15 cellular contexts compared by ENCODE assay signal in the genomic region with DNA sequence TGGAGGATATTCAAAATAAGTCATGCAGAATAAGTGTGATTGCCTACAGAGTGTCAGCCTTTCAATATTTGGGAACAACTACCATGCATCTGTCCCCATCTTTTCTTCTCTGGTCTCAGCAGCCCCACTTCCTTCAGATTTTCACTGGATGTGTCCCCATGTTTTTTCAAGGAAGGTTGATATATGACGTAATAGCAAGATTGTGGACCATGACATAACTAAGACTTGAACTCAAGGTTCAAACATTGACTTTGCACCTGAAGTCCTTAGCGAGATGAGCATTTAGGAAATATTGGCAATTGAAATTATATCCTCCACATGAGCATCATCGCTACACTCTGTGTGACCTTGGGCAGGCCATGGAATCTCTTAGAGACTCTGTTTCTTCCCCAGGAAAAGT. TPM values are rescaled to one million over a fixed set of nuclear protein-coding genes. Genes with fewer than 3 reads are reported as not detected.
DNase-seq lines count a peak whose midpoint lies in the region; ATAC-seq and TF ChIP-seq lines count a peak whose summit lies in the region.
"Had no signal": no experiment of that assay in that cellular context is flagged by ENCODE, and none has a peak within 500 bp of the region (broad histone marks: within the 10 kb centered on the region; RNA-seq: fewer than 3 reads in every experiment).

No MANE protein-coding gene starts in this region.

- no peak for DNase-seq in SK-N-SH
- DNase-seq in IMR-90: no peak
- no peak for DNase-seq in osteocyte (ENCODE audit: extremely low spot score, unreplicated experiment)
- DNase-seq in NCI-H146 (lab: John Stamatoyannopoulos, UW): no peak
- no peak for DNase-seq in activated naive CD8-positive, alpha-beta T cell treated with anti-CD3 and anti-CD28 coated beads for 36 hours
- DNase-seq in occipital lobe (lab: John Stamatoyannopoulos, UW): no peak
- DNase-seq: AML-193; Calu3; CD4-positive, alpha-beta T cell; DMS 273 treated with DMSO at 0.1 percent for 48 hours; GOT3; H9 had no signal

- H3K56ac ChIP-seq in IMR-90 (ENCODE audit: extremely low read depth, insufficient read depth, low read length): no peak overlapping the region

- H3K4me2 ChIP-seq in SK-N-SH (peak overlapping the region; percentile 93), IMR-90 (ENCODE audit: low read depth, low read length) (no peak overlapping the region)

- in situ Hi-C loops in IMR-90 (cut with MboI; ENCODE audit: low sequenced_read_pairs): loop anchor here (25.0 kb wide), 2 partner anchors 418 to 593 kb away; a partner anchor contains a TSS

- no peaks in the 10 kb centered on the region for H3K36me3 Mint-ChIP-seq in osteocyte (ENCODE audit: unreplicated experiment)
- H3K36me3 Mint-ChIP-seq in activated naive CD8-positive, alpha-beta T cell treated with anti-CD3 and anti-CD28 coated beads for 36 hours: peaks cover 2% of the 10 kb centered on the region

- H2BK20ac ChIP-seq in IMR-90 (ENCODE audit: low read depth, low read length): no peak overlapping the region

- peaks cover 100% of the 10 kb centered on the region for H3K79me2 ChIP-seq in SK-N-SH (ENCODE audit: insufficient read depth)

- CTCF ChIA-PET in SK-N-SH (lab: Yijun Ruan, JAX) (interaction anchor here (1.0 to 4.3 kb wide), 7 partner anchors 9 to 333 kb away, joined by 3 to 18 read pairs (median 6); no protein-coding TSS in a partner anchor), IMR-90 (lab: Yijun Ruan, JAX) (interaction anchor here (0.9 to 1.9 kb wide), 4 partner anchors 9 to 159 kb away, joined by 3 to 4 read pairs (median 3); no protein-coding TSS in a partner anchor)

- TF ChIP-seq POLR2A in IMR-90 (IDR thresholded peaks at IDR 0.05; ENCODE audit: low read depth, low read length): no peak

- H3K9me2 ChIP-seq in SK-N-SH: no peaks in the 10 kb centered on the region

- H2BK120ac ChIP-seq in IMR-90 (ENCODE audit: low read depth, low read length): no peak overlapping the region

- BruUV-seq in IMR-90 (replicated peaks; lab: Mats Ljungman, UMichigan): no TSS peak

- H3K9ac ChIP-seq in SK-N-SH (no peak overlapping the region), IMR-90 (ENCODE audit: low read depth, low read length) (no peak overlapping the region)
- H3K9ac ChIP-seq: BLaER1 had no signal

- H3K79me1 ChIP-seq in IMR-90 (ENCODE audit: low read depth in 1 of 2, low read length in 2 of 2): peaks cover 14 to 61% of the 10 kb centered on the region in 2 experiments; a peak in 3 of 4 replicates

- TF ChIP-seq RAD21 in SK-N-SH (IDR thresholded peaks at IDR 0.05; ENCODE audit: low read length) (no peak), IMR-90 (IDR thresholded peaks at IDR 0.05; ENCODE audit: low read length) (no peak)

- no peak overlapping the region for H4K5ac ChIP-seq in IMR-90 (ENCODE audit: low read depth, low read length)

- no peak overlapping the region for H2BK15ac ChIP-seq in IMR-90 (ENCODE audit: low read depth, low read length)

- no peak for TF ChIP-seq CTCF in SK-N-SH (IDR thresholded peaks at IDR 0.05)
- no peak for TF ChIP-seq CTCF in IMR-90 (conservative IDR thresholded peaks at IDR 0.05; ENCODE audit: low read depth, low read length)
- TF ChIP-seq CTCF in osteocyte (IDR thresholded peaks at IDR 0.05): no peak

- intact Hi-C loops in IMR-90 (cut with micrococcal nuclease): no loop called here

- H2AK5ac ChIP-seq in IMR-90 (ENCODE audit: low read depth, low read length): no peak overlapping the region

- H3K27me3 ChIP-seq in SK-N-SH (ENCODE audit: insufficient read depth) (no peaks in the 10 kb centered on the region), IMR-90 (ENCODE audit: control insufficient read depth, insufficient read depth, low read length) (no peaks in the 10 kb centered on the region)

- no peak overlapping the region for H4K91ac ChIP-seq in IMR-90 (ENCODE audit: insufficient read depth, low read depth, low read length)

- H4K20me1 ChIP-seq in SK-N-SH (ENCODE audit: insufficient read depth) (peaks cover 55% of the 10 kb centered on the region), IMR-90 (ENCODE audit: insufficient read depth, low read length) (peaks cover 3% of the 10 kb centered on the region; the same call in 1 of the 2 replicates)
- H4K20me1 ChIP-seq: BLaER1 had no signal

- TF ChIP-seq EP300 in SK-N-SH (IDR thresholded peaks at IDR 0.05; ENCODE audit: borderline replicate concordance in 1 of 2, low read depth in 1 of 2, low read length in 1 of 2): no peak

- POLR2A ChIA-PET in SK-N-SH (lab: Yijun Ruan, JAX) (no interaction called here), IMR-90 (lab: Charles Lee; ENCODE audit: unreplicated experiment) (no interaction called here)

- dilution Hi-C loops in IMR-90 (cut with HindIII; ENCODE audit: low sequenced_read_pairs, unreplicated experiment): no loop called here

- 98% methylated on average over 3 of the region's 3 CpGs for WGBS in SK-N-SH (ENCODE audit: low lambda C conversion rate)
- WGBS in IMR-90 (ENCODE audit: extremely low coverage in 2 of 2, insufficient read length in 1 of 2), 2 experiments: 100% methylated on average over 1 of the region's 3 CpGs; no CpG with 5 or more reads in 1 of the 2 experiments

- no peak overlapping the region for H3K18ac ChIP-seq in IMR-90 (ENCODE audit: low read depth, low read length)

- H3K9me3 ChIP-seq in SK-N-SH (no peaks in the 10 kb centered on the region), IMR-90 (ENCODE audit: control insufficient read depth, insufficient read depth, low read length) (no peaks in the 10 kb centered on the region)
- H3K9me3 ChIP-seq: BLaER1 had no signal

- no peak for ATAC-seq in SK-N-SH treated with all-trans-retinoic acid at 6 μM for 48 hours
- ATAC-seq in IMR-90 (ENCODE audit: low read depth): no peak

- H3K27ac ChIP-seq in SK-N-SH (ENCODE audit: low read depth in 2 of 2, low read length in 1 of 2) (peak overlapping the region in 1 of 2 experiments; percentile 94; a peak in 1 of 4 replicates), IMR-90 (ENCODE audit: insufficient read depth, low read length) (no peak overlapping the region)
- H3K27ac ChIP-seq: 22Rv1, BLaER1 had no signal

- H3K4me3 ChIP-seq in SK-N-SH (ENCODE audit: low read depth in 2 of 2, low read length in 1 of 2): no peak overlapping the region
- no peak overlapping the region for H3K4me3 ChIP-seq in IMR-90 (ENCODE audit: insufficient read depth, low read depth, low read length)
- H3K4me3 ChIP-seq: BLaER1 had no signal

- H3K27ac Mint-ChIP-seq in osteocyte (ENCODE audit: unreplicated experiment): peak overlapping the region; percentile 84
- H3K27ac Mint-ChIP-seq in activated naive CD8-positive, alpha-beta T cell treated with anti-CD3 and anti-CD28 coated beads for 36 hours: no peak overlapping the region
- H3K27ac Mint-ChIP-seq: CD4-positive, alpha-beta T cell; H9 had no signal

- no peak overlapping the region for H3K14ac ChIP-seq in IMR-90 (replicated peaks; ENCODE audit: low read depth, low read length)

- peaks cover 0 to 14% of the 10 kb centered on the region in 2 experiments for H3K36me3 ChIP-seq in SK-N-SH (replicated peaks in 1 of 2; ENCODE audit: control insufficient read depth in 1 of 2, insufficient read depth in 2 of 2, low read length in 1 of 2)
- no peaks in the 10 kb centered on the region for H3K36me3 ChIP-seq in IMR-90 (ENCODE audit: control insufficient read depth, insufficient read depth, low read length)
- H3K36me3 ChIP-seq: BLaER1 had no signal

- no peak overlapping the region for H2AK9ac ChIP-seq in IMR-90 (replicated peaks; ENCODE audit: low read depth, low read length, poor library complexity)

- no peaks in the 10 kb centered on the region for H3K27me3 Mint-ChIP-seq in osteocyte (ENCODE audit: unreplicated experiment)
- H3K27me3 Mint-ChIP-seq in activated naive CD8-positive, alpha-beta T cell treated with anti-CD3 and anti-CD28 coated beads for 36 hours: peaks cover 27% of the 10 kb centered on the region

- peaks cover 53% of the 10 kb centered on the region for H3K4me1 Mint-ChIP-seq in osteocyte (ENCODE audit: unreplicated experiment)
- peaks cover 2% of the 10 kb centered on the region for H3K4me1 Mint-ChIP-seq in activated naive CD8-positive, alpha-beta T cell treated with anti-CD3 and anti-CD28 coated beads for 36 hours

- no peak overlapping the region for H3K4ac ChIP-seq in IMR-90 (ENCODE audit: low read depth, low read length)

- H3K4me1 ChIP-seq in SK-N-SH (ENCODE audit: control insufficient read depth in 1 of 2, insufficient read depth in 2 of 2, low read depth in 1 of 2, low read length in 1 of 2): peaks cover 23 to 36% of the 10 kb centered on the region in 2 experiments
- peaks cover 21% of the 10 kb centered on the region for H3K4me1 ChIP-seq in IMR-90 (ENCODE audit: control insufficient read depth, insufficient read depth, low read length)

- H3K9me1 ChIP-seq in IMR-90 (ENCODE audit: insufficient read depth, low read length): peaks cover 7% of the 10 kb centered on the region

- H3K23ac ChIP-seq in IMR-90 (ENCODE audit: low read depth, low read length): no peak overlapping the region

- no peak overlapping the region for H3K4me3 Mint-ChIP-seq in osteocyte (ENCODE audit: unreplicated experiment)
- no peak overlapping the region for H3K4me3 Mint-ChIP-seq in activated naive CD8-positive, alpha-beta T cell treated with anti-CD3 and anti-CD28 coated beads for 36 hours
- H3K4me3 Mint-ChIP-seq: CD4-positive, alpha-beta T cell; H9 had no signal

- H3K9me3 Mint-ChIP-seq in osteocyte (ENCODE audit: unreplicated experiment): peaks cover 5% of the 10 kb centered on the region
- no peaks in the 10 kb centered on the region for H3K9me3 Mint-ChIP-seq in activated naive CD8-positive, alpha-beta T cell treated with anti-CD3 and anti-CD28 coated beads for 36 hours
- H3K9me3 Mint-ChIP-seq: CD4-positive, alpha-beta T cell had no signal

- H2AFZ ChIP-seq in SK-N-SH (ENCODE audit: low read depth) (no peak overlapping the region), IMR-90 (replicated peaks; ENCODE audit: low read length, poor library complexity) (no peak overlapping the region)

- no peak overlapping the region for H2BK5ac ChIP-seq in IMR-90 (ENCODE audit: low read depth, low read length, poor library complexity, severe bottlenecking)

- H4K8ac ChIP-seq in IMR-90 (ENCODE audit: low read depth in 2 of 2, low read length in 2 of 2): no peak overlapping the region

- peaks cover 54% of the 10 kb centered on the region for H3F3A ChIP-seq in SK-N-SH (replicated peaks; ENCODE audit: insufficient read depth)

RNA-seq across cellular contexts. Expression of a gene that starts 5.8 kb away (rescaled TPM):
- polyA plus RNA-seq in SK-N-SH (2012; rRNA removed): 13.3 and 16.1 TPM in 2 replicates
- 11.1 and 14.3 TPM in 2 replicates for polyA plus RNA-seq in SK-N-SH (2012; cell fraction: cytosol; rRNA removed)
- polyA plus RNA-seq in SK-N-SH (2012; cell fraction: nucleus; rRNA removed): 39.7 and 44.9 TPM in 2 replicates
- 14.0 and 14.4 TPM in 2 replicates for total RNA-seq in IMR-90 (2012; rRNA removed)
- 23.1 and 23.6 TPM in 2 replicates for polyA plus RNA-seq in IMR-90 (2012; rRNA removed)
- polyA plus RNA-seq in IMR-90 (2012; cell fraction: cytosol; rRNA removed): 11.8 and 15.2 TPM in 2 replicates
- polyA plus RNA-seq in IMR-90 (2012; cell fraction: nucleus; rRNA removed; ENCODE audit: low replicate concordance): 31.9 and 47.5 TPM in 2 replicates
- total RNA-seq in osteocyte: 286 and 288 TPM in 2 replicates
- total RNA-seq in activated naive CD8-positive, alpha-beta T cell treated with anti-CD3 and anti-CD28 coated beads for 36 hours: 1 to 10 TPM; 1.3 TPM
- 38.8 TPM for total RNA-seq in occipital lobe

RNA-seq across cellular contexts. Expression of a gene that starts 37.8 kb away (rescaled TPM):
- polyA plus RNA-seq in SK-N-SH (2012; rRNA removed) (317 and 373 TPM in 2 replicates), IMR-90 (2012; rRNA removed) (948 and 1,037 TPM in 2 replicates)
- 237 and 288 TPM in 2 replicates for polyA plus RNA-seq in SK-N-SH (2012; cell fraction: cytosol; rRNA removed)
- polyA plus RNA-seq in SK-N-SH (2012; cell fraction: nucleus; rRNA removed): 358 and 396 TPM in 2 replicates
- total RNA-seq in IMR-90 (2012; rRNA removed) (1,498 and 1,861 TPM in 2 replicates), osteocyte (0.56 and 1.6 TPM in 2 replicates), occipital lobe (16.8 TPM)
- 955 and 1,043 TPM in 2 replicates for polyA plus RNA-seq in IMR-90 (2012; cell fraction: cytosol; rRNA removed)
- polyA plus RNA-seq in IMR-90 (2012; cell fraction: nucleus; rRNA removed; ENCODE audit: low replicate concordance): 737 and 1,227 TPM in 2 replicates
- 10 to 100 TPM; 57.0 to 59.1 TPM for total RNA-seq in activated naive CD8-positive, alpha-beta T cell treated with anti-CD3 and anti-CD28 coated beads for 36 hours

Comparison
In these comparisons a context has a peak if more than half of its experiments do, and no peak if none do; other contexts are left out.
1. RNA of a gene that starts 37.8 kb away (total RNA-seq): 1,498 to 1,861 TPM in IMR-90; 57.0 to 59.1 TPM in activated naive CD8-positive, alpha-beta T cell treated with anti-CD3 and anti-CD28 coated beads for 36 hours, 16.8 TPM in occipital lobe (single experiment) and 0.56 to 1.6 TPM in osteocyte; every median in the first group is over 10 times any median in the second.